In genomic region chr6:25419879-25420278, GRCh38 we compare ENCODE assay signal across 29 cellular contexts.
"Had no signal": no experiment of that assay in that cellular context is flagged by ENCODE, and none has a peak within 500 bp of the region (broad histone marks: within the 10 kb centered on the region; RNA-seq: fewer than 3 reads in every experiment).

No MANE protein-coding gene starts in this region.

- FAIRE-seq: bronchial epithelial cell, K562 had no signal

- H2AFZ ChIP-seq: PC-9 had no signal

- H3K9me3 ChIP-seq: adrenal gland had no signal

- H3K27me3 ChIP-seq: adrenal gland had no signal

- H3K36me3 Mint-ChIP-seq: activated naive CD4-positive, alpha-beta T cell treated with anti-CD3 and anti-CD28 coated beads, Interleukin-2, amount 50 U/mL, for 72 hours had no signal

- H3K27ac ChIP-seq: adrenal gland, PC-9 had no signal

- H3K27ac Mint-ChIP-seq: activated CD4-positive, alpha-beta memory T cell treated with anti-CD3 and anti-CD28 coated beads, Interleukin-2, amount 10 ng/mL, durations not matched to agents 7 days and 5 days; activated CD8-positive, alpha-beta memory T cell treated with anti-CD3 and anti-CD28 coated beads, Interleukin-2, amount 10 ng/mL, durations not matched to agents 7 days and 5 days; activated naive CD4-positive, alpha-beta T cell treated with anti-CD3 and anti-CD28 coated beads for 36 hours; activated naive CD4-positive, alpha-beta T cell treated with anti-CD3 and anti-CD28 coated beads, Interleukin-2, amount 50 U/mL, for 72 hours had no signal

- DNase-seq: activated CD4-positive, alpha-beta memory T cell treated with anti-CD3 and anti-CD28 coated beads, Interleukin-2, amount 10 ng/mL, durations not matched to agents 7 days and 5 days; activated CD4-positive, alpha-beta T cell treated with anti-CD3 and anti-CD28 coated beads for 4 hours; activated CD4-positive, alpha-beta T cell treated with anti-CD3 and anti-CD28 coated beads, Interleukin-2, amount 50 U/mL, for 1 hour; activated CD8-positive, alpha-beta memory T cell treated with anti-CD3 and anti-CD28 coated beads for 24 hours; activated CD8-positive, alpha-beta memory T cell treated with anti-CD3 and anti-CD28 coated beads, Interleukin-2, amount 10 ng/mL, durations not matched to agents 7 days and 5 days; activated gamma-delta T cell treated with Interleukin-2 at 50 U/mL for 16 hours; activated naive CD4-positive, alpha-beta T cell treated with anti-CD3 and anti-CD28 coated beads for 36 hours; activated T-cell treated with anti-CD3 and anti-CD28 coated beads, Interleukin-2, amount 50 U/mL, for 1 hour; adrenal gland; caudate nucleus; cerebellar nuclear complex; NCI-H1105; NCI-H1417 treated with DMSO at 0.1 percent for 48 hours; NCI-H187 treated with DMSO at 0.1 percent for 48 hours; NCI-H2081; NCI-H2171 treated with DMSO at 0.1 percent for 48 hours; NCI-H2227 treated with DMSO at 0.1 percent for 48 hours; NCI-H446; NCI-H524; NCI-H69; PC-9; Right ventricle myocardium superior; T1000 had no signal

- H3K4me2 ChIP-seq: PC-9 had no signal

- H3K4me1 Mint-ChIP-seq: activated CD4-positive, alpha-beta memory T cell treated with anti-CD3 and anti-CD28 coated beads, Interleukin-2, amount 10 ng/mL, durations not matched to agents 7 days and 5 days; activated CD8-positive, alpha-beta memory T cell treated with anti-CD3 and anti-CD28 coated beads, Interleukin-2, amount 10 ng/mL, durations not matched to agents 7 days and 5 days had no signal

- ATAC-seq: activated CD4-positive, CD25-positive, alpha-beta regulatory T cell treated with anti-CD3 and anti-CD28 coated beads, Interleukin-2, amount 50 U/mL, for 24 hours; activated CD8-positive, alpha-beta memory T cell treated with anti-CD3 and anti-CD28 coated beads, Interleukin-2, amount 10 ng/mL, durations not matched to agents 7 days and 5 days; K562 had no signal

- H3K9me3 Mint-ChIP-seq: activated CD4-positive, alpha-beta memory T cell treated with anti-CD3 and anti-CD28 coated beads, Interleukin-2, amount 10 ng/mL, durations not matched to agents 7 days and 5 days; activated naive CD4-positive, alpha-beta T cell treated with anti-CD3 and anti-CD28 coated beads, Interleukin-2, amount 50 U/mL, for 72 hours; activated T-helper 1 cell treated with anti-CD3 and anti-CD28 coated beads, Interleukin-12 subunit alpha, Interleukin-12 subunit beta, Interleukin-2, Interleukin-4 antibody, amounts not matched to agents 30 ng/mL and 10 ng/mL and 1 ng/mL, durations not matched to agents 14 hours and 24 hours and 36 hours had no signal

- H3K36me3 ChIP-seq: adrenal gland had no signal

- H3K4me3 Mint-ChIP-seq: activated CD4-positive, alpha-beta memory T cell treated with anti-CD3 and anti-CD28 coated beads, Interleukin-2, amount 10 ng/mL, durations not matched to agents 7 days and 5 days; activated CD8-positive, alpha-beta memory T cell treated with anti-CD3 and anti-CD28 coated beads, Interleukin-2, amount 10 ng/mL, durations not matched to agents 7 days and 5 days; activated naive CD4-positive, alpha-beta T cell treated with anti-CD3 and anti-CD28 coated beads for 36 hours; activated T-helper 1 cell treated with anti-CD3 and anti-CD28 coated beads, Interleukin-12 subunit alpha, Interleukin-12 subunit beta, Interleukin-2, Interleukin-4 antibody, amounts not matched to agents 30 ng/mL and 10 ng/mL and 1 ng/mL, durations not matched to agents 14 hours and 24 hours and 36 hours; brain had no signal

- H3K4me3 ChIP-seq: adrenal gland, K562, PC-9 had no signal

- H3K27me3 Mint-ChIP-seq: activated CD8-positive, alpha-beta memory T cell treated with anti-CD3 and anti-CD28 coated beads, Interleukin-2, amount 10 ng/mL, durations not matched to agents 7 days and 5 days had no signal
